8 cellular contexts compared by ENCODE assay signal in genomic region chr2:218876562-218877219, GRCh38. TPM values are rescaled to one million over a fixed set of nuclear protein-coding genes. Genes with fewer than 3 reads are reported as not detected.
A peak's percentile ranks its signal among the peaks of the same experiment; 100 is the strongest.
DNase-seq lines count a peak whose midpoint lies in the region; ATAC-seq and TF ChIP-seq lines count a peak whose summit lies in the region.

No MANE protein-coding gene starts in this region.

- H3K27ac Mint-ChIP-seq in endodermal cell, result no peak overlapping the region

- H3K9me3 Mint-ChIP-seq in endodermal cell, result peaks cover 3% of the 10 kb centered on the region

- H3K27ac ChIP-seq in BLaER1 treated with 17β-estradiol and CSF1 and Interleukin-3, amounts not matched to agents 10 nM and 100 nM, result no peak overlapping the region
- H3K27ac ChIP-seq in endodermal cell (ENCODE audit: low read depth, low read length), result no peak overlapping the region
- H3K27ac ChIP-seq in stomach, result no peak overlapping the region

- peaks cover 0 to 77% (median 51%) of the 10 kb centered on the region in 11 experiments; a peak in 16 of 22 replicates for H4K20me1 ChIP-seq in BLaER1 treated with 17β-estradiol and CSF1 and Interleukin-3, amounts not matched to agents 10 nM and 100 nM

- no peak for ATAC-seq in GM19328 (IDR thresholded peaks at IDR 0.05; ENCODE audit: unreplicated experiment)

- peak; percentile 75 for DNase-seq in HEK293T (ENCODE audit: extremely low spot score)
- peak; percentile 77 for DNase-seq in NCI-H82 treated with DMSO at 0.1 percent for 48 hours (lab: John Stamatoyannopoulos, UW; ENCODE audit: unreplicated experiment)
- DNase-seq in activated CD8-positive, alpha-beta memory T cell treated with anti-CD3 and anti-CD28 coated beads for 1 hour (ENCODE audit: extremely low read depth in 1 of 2, low read depth in 1 of 2), result peak; percentile 46 to 55
- peak; percentile 96 for DNase-seq in endodermal cell
- DNase-seq in middle frontal gyrus (ENCODE audit: extremely low spot score, low spot score), result peak; percentile 41
- peak; percentile 75 for DNase-seq in stomach

- 0 to 2% methylated on average over 1 to 3 of the region's 3 CpGs for WGBS in endodermal cell (ENCODE audit: insufficient coverage in 1 of 2, insufficient read length in 1 of 2), 2 experiments
- WGBS in stomach, 5 donors, result 0 to 6% (median 3%) methylated on average over 3 of the region's 3 CpGs

- no peaks in the 10 kb centered on the region for H3K36me3 Mint-ChIP-seq in endodermal cell (ENCODE audit: low read depth)

- no peak overlapping the region for H3K9ac ChIP-seq in BLaER1 treated with 17β-estradiol and CSF1 and Interleukin-3, amounts not matched to agents 10 nM and 100 nM
- H3K9ac ChIP-seq in endodermal cell (ENCODE audit: extremely low read depth, low read length, poor library complexity, severe bottlenecking), result no peak overlapping the region

- H3K4me1 Mint-ChIP-seq in endodermal cell, result peaks cover 11% of the 10 kb centered on the region

- CTCF ChIA-PET in HEK293T (lab: Yijun Ruan, JAX), result interaction anchor here (0.7 to 3.8 kb wide), 19 partner anchors 9 to 218 kb away, joined by 3 to 71 read pairs (median 6); partner anchors contain the start of gene WNT6

- H3K27me3 ChIP-seq in BLaER1 treated with 17β-estradiol and CSF1 and Interleukin-3, amounts not matched to agents 10 nM and 100 nM, result peaks cover 86 to 98% (median 90%) of the 10 kb centered on the region in 11 experiments
- H3K27me3 ChIP-seq in endodermal cell (ENCODE audit: control insufficient read depth, insufficient read depth, low read length, poor library complexity, severe bottlenecking), result peaks cover 98% of the 10 kb centered on the region
- H3K27me3 ChIP-seq in stomach, result peaks cover 36 to 100% (median 73%) of the 10 kb centered on the region in 3 donors

- TF ChIP-seq POLR2A in stomach (IDR thresholded peaks at IDR 0.05), result no peak

- POLR2A ChIA-PET in HEK293T (lab: Yijun Ruan, JAX), result interaction anchor here (1.4 to 3.0 kb wide), 2 partner anchors 10 to 33 kb away, joined by 4 to 11 read pairs; no protein-coding TSS in a partner anchor

- no peak overlapping the region for H3K4me3 Mint-ChIP-seq in endodermal cell

- no peak overlapping the region for H3K4me3 ChIP-seq in BLaER1 treated with 17β-estradiol and CSF1 and Interleukin-3, amounts not matched to agents 10 nM and 100 nM
- H3K4me3 ChIP-seq in endodermal cell (ENCODE audit: low read length), result no peak overlapping the region
- H3K4me3 ChIP-seq in stomach, result no peak overlapping the region

- H3K27me3 Mint-ChIP-seq in endodermal cell (ENCODE audit: insufficient read depth), result peaks cover 98% of the 10 kb centered on the region

- H3K4me2 ChIP-seq in BLaER1 treated with 17β-estradiol and CSF1 and Interleukin-3, amounts not matched to agents 10 nM and 100 nM, result peak overlapping the region in 8 of 11 experiments; percentile 30 to 72 (median 64); a peak in 15 of 22 replicates

- H3K4me1 ChIP-seq in BLaER1 treated with 17β-estradiol and CSF1 and Interleukin-3, amounts not matched to agents 10 nM and 100 nM, result peaks cover 20 to 54% (median 46%) of the 10 kb centered on the region in 10 experiments
- no peaks in the 10 kb centered on the region for H3K4me1 ChIP-seq in endodermal cell (ENCODE audit: control insufficient read depth, insufficient read depth, low read length)
- peaks cover 15 to 45% (median 40%) of the 10 kb centered on the region in 4 donors for H3K4me1 ChIP-seq in stomach

- intact Hi-C loops in stomach (cut with DNase I; ENCODE audit: low total_unique reads), result no loop called here

- no peak for TF ChIP-seq EP300 in stomach (IDR thresholded peaks at IDR 0.05)

- TF ChIP-seq CTCF in endodermal cell (conservative IDR thresholded peaks at IDR 0.05) (peak; percentile 90), stomach (IDR thresholded peaks at IDR 0.05) (peak in 5 of 7 experiments; percentile 82 to 96 (median 93))

- H3K36me3 ChIP-seq in BLaER1 treated with 17β-estradiol and CSF1 and Interleukin-3, amounts not matched to agents 10 nM and 100 nM, result no peaks in the 10 kb centered on the region
- no peaks in the 10 kb centered on the region for H3K36me3 ChIP-seq in endodermal cell (ENCODE audit: control insufficient read depth, insufficient read depth, low read length)
- no peaks in the 10 kb centered on the region for H3K36me3 ChIP-seq in stomach

- H3K9me3 ChIP-seq in BLaER1 treated with 17β-estradiol and CSF1 and Interleukin-3, amounts not matched to agents 10 nM and 100 nM (replicated peaks in 1 of 11), result no peaks in the 10 kb centered on the region
- H3K9me3 ChIP-seq in endodermal cell (ENCODE audit: control insufficient read depth, low read length), result peaks cover 10% of the 10 kb centered on the region
- H3K9me3 ChIP-seq in stomach, result no peaks in the 10 kb centered on the region

TF ChIP-seq in HEK293T, 16 proteins besides CTCF, POLR2A, EP300 and RAD21:
- TF ChIP-seq CTBP1 (IDR thresholded peaks at IDR 0.05; ENCODE audit: borderline replicate concordance), result no peak
- no peak for TF ChIP-seq LEF1 (IDR thresholded peaks at IDR 0.05; ENCODE audit: borderline replicate concordance)
- no peak for TF ChIP-seq PKNOX1 (IDR thresholded peaks at IDR 0.05)
- no peak for TF ChIP-seq BHLHE40 (IDR thresholded peaks at IDR 0.05; ENCODE audit: borderline replicate concordance)
- no peak for TF ChIP-seq HDGF (IDR thresholded peaks at IDR 0.05; ENCODE audit: borderline replicate concordance)

RNA-seq across cellular contexts. Expression of gene WNT10A, which starts 4.0 kb away (rescaled TPM):
- total RNA-seq in endodermal cell (not detected), stomach (1 to 10 TPM in 1 of 5 donors, not detected in 4; 4.3 TPM)
- 0.89 TPM for polyA plus RNA-seq in endodermal cell (2013, experiment 1 of 2)
- polyA plus RNA-seq in endodermal cell (2013, experiment 2 of 2), result 0.58 TPM
- 1 to 10 TPM in 1 of 3 donors, not detected in 2; 6.7 TPM for polyA plus RNA-seq in stomach

RNA-seq across cellular contexts. Expression of gene WNT6, which starts 17.1 kb away (rescaled TPM):
- not detected for total RNA-seq in endodermal cell
- not detected for polyA plus RNA-seq in endodermal cell (2013, experiment 1 of 2)
- polyA plus RNA-seq in endodermal cell (2013, experiment 2 of 2), result 0.21 TPM
- total RNA-seq in stomach, result 1 to 10 TPM in 2 of 5 donors, not detected in 3; 1.8 to 3.3 TPM
- polyA plus RNA-seq in stomach, result 1 to 10 TPM in 1 of 3 donors, under 1 TPM in 2; 0.25 to 2.9 (median 0.76) TPM

RNA-seq across cellular contexts. Expression of gene PRKAG3, which starts 45.1 kb away (rescaled TPM):
- total RNA-seq in endodermal cell (not detected), stomach (not detected)
- polyA plus RNA-seq in endodermal cell (2013, experiment 1 of 2), result not detected
- not detected for polyA plus RNA-seq in endodermal cell (2013, experiment 2 of 2)
- not detected for polyA plus RNA-seq in stomach

Comparison
In these comparisons a context has a peak if more than half of its experiments do, and no peak if none do; other contexts are left out.
1. DNase-seq: peak in every context shown above with its lines; median percentile 96 in endodermal cell; 77 in NCI-H82 treated with DMSO at 0.1 percent for 48 hours; 75 in HEK293T; 75 in stomach; 50 in activated CD8-positive, alpha-beta memory T cell treated with anti-CD3 and anti-CD28 coated beads for 1 hour; 41 in middle frontal gyrus.